In the genomic region with DNA sequence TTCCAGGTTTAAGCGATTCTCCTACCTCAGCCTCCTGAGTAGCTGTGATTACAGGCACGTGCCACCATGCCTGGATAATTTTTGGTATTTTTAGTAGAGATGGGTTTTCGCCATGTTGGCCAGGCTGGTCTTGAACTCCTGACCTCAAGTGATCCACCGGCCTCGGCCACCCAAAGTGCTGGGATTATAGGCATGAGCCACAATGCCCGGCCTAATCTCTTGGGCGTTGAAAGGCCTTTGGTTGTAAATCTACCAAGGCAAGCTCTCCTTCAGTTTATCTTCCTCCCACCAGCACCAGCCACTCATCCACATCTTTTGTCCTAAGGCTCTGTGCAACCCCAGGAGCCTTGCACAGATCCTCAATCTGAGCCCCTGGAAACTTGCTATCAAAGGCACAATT, we compare ENCODE assay signal across 13 cellular contexts. TPM values are rescaled to one million over a fixed set of nuclear protein-coding genes. Genes with fewer than 3 reads are reported as not detected.
"Had no signal": no experiment of that assay in that cellular context is flagged by ENCODE, and none has a peak within 500 bp of the region (broad histone marks: within the 10 kb centered on the region; RNA-seq: fewer than 3 reads in every experiment).

No MANE protein-coding gene starts in this region.

RNA-seq across cellular contexts. Expression of a gene that starts 5.6 kb away (rescaled TPM):
- total RNA-seq: body of pancreas, cardiac muscle cell, chondrocyte, foreskin keratinocyte, glomerular endothelial cell, myocyte, osteoblast, posterior vena cava, renal cortical epithelial cell, sciatic nerve, thoracic aorta, vagina had no signal
- polyA plus RNA-seq: cardiac muscle cell, esophagus, foreskin keratinocyte had no signal

RNA-seq across cellular contexts. Expression of a gene that starts 46.4 kb away (rescaled TPM):
- total RNA-seq: chondrocyte, myocyte, osteoblast, renal cortical epithelial cell had no signal
- polyA plus RNA-seq: cardiac muscle cell had no signal
